In genomic region chr6:158047563-158048323, GRCh38 we compare ENCODE assay signal across 17 cellular contexts.
DNase-seq lines count a peak whose midpoint lies in the region; ATAC-seq, FAIRE-seq and TF ChIP-seq lines count a peak whose summit lies in the region.
"Had no signal": no experiment of that assay in that cellular context is flagged by ENCODE, and none has a peak within 500 bp of the region (broad histone marks: within the 10 kb centered on the region; RNA-seq: fewer than 3 reads in every experiment).

No MANE protein-coding gene starts in this region.

- H3K9me2 ChIP-seq in PC-3 (replicated peaks; ENCODE audit: low read length), result no peaks in the 10 kb centered on the region
- no peaks in the 10 kb centered on the region for H3K9me2 ChIP-seq in hepatocyte (replicated peaks; ENCODE audit: insufficient read depth)

- H3K9me3 ChIP-seq in PC-3 (ENCODE audit: low read length) (no peaks in the 10 kb centered on the region), hepatocyte (ENCODE audit: low read depth) (no peaks in the 10 kb centered on the region)
- H3K9me3 ChIP-seq: upper lobe of left lung had no signal

- H2AFZ ChIP-seq in PC-3 (ENCODE audit: low read length) (no peak overlapping the region), hepatocyte (no peak overlapping the region)

- H3K36me3 Mint-ChIP-seq in activated T-cell treated with anti-CD3 and anti-CD28 coated beads, Interleukin-2, amount 50 U/mL, for 72 hours (ENCODE audit: insufficient read depth in 2 of 2), result peaks cover 6 to 14% of the 10 kb centered on the region in 2 donors
- peaks cover 44% of the 10 kb centered on the region for H3K36me3 Mint-ChIP-seq in stimulated activated effector memory CD8-positive, alpha-beta T cell treated with anti-CD3 and anti-CD28 coated beads, Interleukin-12 subunit alpha, Interleukin-12 subunit beta, amount 100 ng/mL, for 72 hours

- CTCF ChIA-PET in PC-3 (lab: Charles Lee), result interaction anchor here (0.6 kb wide), 1 partner anchor 441 kb away, joined by 3 read pairs; no protein-coding TSS in a partner anchor

- H3K4me2 ChIP-seq in PC-3 (ENCODE audit: low read length) (no peak overlapping the region), hepatocyte (no peak overlapping the region)

- no peak for DNase-seq in activated T-cell treated with anti-CD3 and anti-CD28 coated beads, Interleukin-2, amount 50 U/mL, for 72 hours
- DNase-seq in activated T-cell treated with anti-CD3 and anti-CD28 coated beads, Interleukin-2, amount 50 U/mL, for 1 hour, result no peak
- DNase-seq in PC-3 (no peak), hepatocyte (ENCODE audit: low spot score) (peak; percentile 21), H54 (ENCODE audit: insufficient read length, low spot score) (no peak), SK-N-DZ (ENCODE audit: low spot score) (no peak)
- DNase-seq in stimulated activated effector memory CD8-positive, alpha-beta T cell treated with anti-CD3 and anti-CD28 coated beads, Interleukin-12 subunit alpha, Interleukin-12 subunit beta, amount 100 ng/mL, for 72 hours (ENCODE audit: low spot score in 2 of 2), result no peak
- DNase-seq in stimulated activated CD4-positive, alpha-beta T cell treated with anti-CD3 and anti-CD28 coated beads, Interleukin-4, amount 100 ng/mL, for 24 hours, result no peak
- DNase-seq: mesendoderm, NCI-H2081 treated with DMSO at 0.1 percent for 48 hours, NCI-H69, upper lobe of left lung had no signal

- BruUV-seq in PC-3 (replicated peaks; lab: Mats Ljungman, UMichigan), result no TSS peak

- FAIRE-seq in H54 (lab: Jason Lieb, UNC), result no peak
- FAIRE-seq: colon had no signal

- peaks cover 24% of the 10 kb centered on the region for H3K4me1 ChIP-seq in PC-3 (ENCODE audit: insufficient read depth, low read length)
- H3K4me1 ChIP-seq in hepatocyte (ENCODE audit: insufficient read depth), result peaks cover 20% of the 10 kb centered on the region
- H3K4me1 ChIP-seq: upper lobe of left lung had no signal

- peak overlapping the region; percentile 76 for H3K27ac Mint-ChIP-seq in activated T-cell treated with anti-CD3 and anti-CD28 coated beads, Interleukin-2, amount 50 U/mL, for 72 hours
- peak overlapping the region; percentile 86 for H3K27ac Mint-ChIP-seq in stimulated activated effector memory CD8-positive, alpha-beta T cell treated with anti-CD3 and anti-CD28 coated beads, Interleukin-12 subunit alpha, Interleukin-12 subunit beta, amount 100 ng/mL, for 72 hours

- H3K27me3 ChIP-seq in PC-3 (ENCODE audit: low read length) (no peaks in the 10 kb centered on the region), hepatocyte (no peaks in the 10 kb centered on the region)
- H3K27me3 ChIP-seq: upper lobe of left lung had no signal

- peaks cover 26% of the 10 kb centered on the region for H3K4me1 Mint-ChIP-seq in activated T-cell treated with anti-CD3 and anti-CD28 coated beads, Interleukin-2, amount 50 U/mL, for 72 hours (ENCODE audit: low read depth)
- peaks cover 37% of the 10 kb centered on the region for H3K4me1 Mint-ChIP-seq in stimulated activated effector memory CD8-positive, alpha-beta T cell treated with anti-CD3 and anti-CD28 coated beads, Interleukin-12 subunit alpha, Interleukin-12 subunit beta, amount 100 ng/mL, for 72 hours

- no peaks in the 10 kb centered on the region for H3K79me2 ChIP-seq in PC-3 (ENCODE audit: low read length)
- H3K79me2 ChIP-seq in hepatocyte, result no peaks in the 10 kb centered on the region

- no peak for TF ChIP-seq CTCF in PC-3 (conservative IDR thresholded peaks at IDR 0.05; ENCODE audit: low read depth, low read length)
- no peak for TF ChIP-seq CTCF in hepatocyte (IDR thresholded peaks at IDR 0.05; ENCODE audit: poor library complexity)

- H3K27me3 Mint-ChIP-seq in activated T-cell treated with anti-CD3 and anti-CD28 coated beads, Interleukin-2, amount 50 U/mL, for 72 hours (ENCODE audit: low read depth), result no peaks in the 10 kb centered on the region
- H3K27me3 Mint-ChIP-seq: IgD-negative memory B cell had no signal

- H4K20me1 ChIP-seq in PC-3 (ENCODE audit: low read length), result no peaks in the 10 kb centered on the region
- H4K20me1 ChIP-seq in hepatocyte (ENCODE audit: insufficient read depth, poor library complexity, severe bottlenecking), result no peaks in the 10 kb centered on the region

- intact Hi-C loops in PC-3 (cut with micrococcal nuclease), result no loop called here

- H3K9me3 Mint-ChIP-seq in activated T-cell treated with anti-CD3 and anti-CD28 coated beads, Interleukin-2, amount 50 U/mL, for 72 hours, result no peaks in the 10 kb centered on the region
- no peaks in the 10 kb centered on the region for H3K9me3 Mint-ChIP-seq in stimulated activated effector memory CD8-positive, alpha-beta T cell treated with anti-CD3 and anti-CD28 coated beads, Interleukin-12 subunit alpha, Interleukin-12 subunit beta, amount 100 ng/mL, for 72 hours
- H3K9me3 Mint-ChIP-seq: IgD-negative memory B cell, immature natural killer cell had no signal

- no peak for ATAC-seq in activated T-cell treated with anti-CD3 and anti-CD28 coated beads, Interleukin-2, amount 50 U/mL, for 72 hours (replicated peaks in 1 of 2)
- no peak for ATAC-seq in PC-3
- ATAC-seq in stimulated activated effector memory CD8-positive, alpha-beta T cell treated with anti-CD3 and anti-CD28 coated beads, Interleukin-12 subunit alpha, Interleukin-12 subunit beta, amount 100 ng/mL, for 72 hours, result no peak

- no peak overlapping the region; the same call in 1 of the 2 replicates for H3K9ac ChIP-seq in PC-3 (ENCODE audit: low read length)

- POLR2A ChIA-PET in PC-3 (lab: Charles Lee; ENCODE audit: unreplicated experiment), result no interaction called here

- H3K36me3 ChIP-seq in PC-3 (ENCODE audit: low read depth, low read length), result peaks cover 4% of the 10 kb centered on the region; the same call in 1 of the 2 replicates
- H3K36me3 ChIP-seq in hepatocyte (replicated peaks; ENCODE audit: insufficient read depth, low read depth), result no peaks in the 10 kb centered on the region
- H3K36me3 ChIP-seq: upper lobe of left lung had no signal

- no peaks in the 10 kb centered on the region for H3F3A ChIP-seq in PC-3 (ENCODE audit: low read length, unreplicated experiment)

- peak overlapping the region; percentile 60 to 75 for H3K4me3 Mint-ChIP-seq in activated T-cell treated with anti-CD3 and anti-CD28 coated beads, Interleukin-2, amount 50 U/mL, for 72 hours
- no peak overlapping the region for H3K4me3 Mint-ChIP-seq in stimulated activated effector memory CD8-positive, alpha-beta T cell treated with anti-CD3 and anti-CD28 coated beads, Interleukin-12 subunit alpha, Interleukin-12 subunit beta, amount 100 ng/mL, for 72 hours
- H3K4me3 Mint-ChIP-seq: IgD-negative memory B cell had no signal

- TF ChIP-seq POLR2A in H54 (IDR thresholded peaks at IDR 0.05; ENCODE audit: low read depth, low read length), result no peak

- WGBS in hepatocyte (ENCODE audit: low lambda C conversion rate, missing lambda C conversion rate), result 56% methylated on average over 8 of the region's 9 CpGs

- H3K4me3 ChIP-seq in PC-3 (ENCODE audit: low read length) (no peak overlapping the region), hepatocyte (no peak overlapping the region)
- H3K4me3 ChIP-seq: upper lobe of left lung had no signal

- peak overlapping the region; percentile 64 for H3K27ac ChIP-seq in PC-3 (ENCODE audit: low read length)
- H3K27ac ChIP-seq in hepatocyte, result peak overlapping the region; percentile 70
- H3K27ac ChIP-seq: epithelial cell of prostate, upper lobe of left lung, VCaP had no signal
